ENCODE assay signal across 8 cellular contexts in genomic region chr12:6338536-6338935, GRCh38. TPM values are rescaled to one million over a fixed set of nuclear protein-coding genes. Genes with fewer than 3 reads are reported as not detected.
DNase-seq lines count a peak whose midpoint lies in the region; ATAC-seq and TF ChIP-seq lines count a peak whose summit lies in the region.
"Not testable (repeated sequence)": the region's sequence is repeated elsewhere in the genome, so short reads cannot be mapped to it uniquely, and the experiment has no call there.
"Had no signal": no experiment of that assay in that cellular context is flagged by ENCODE, and none has a peak within 500 bp of the region (broad histone marks: within the 10 kb centered on the region; RNA-seq: fewer than 3 reads in every experiment).

No MANE protein-coding gene starts in this region.

- in situ Hi-C loops in Panc1 (cut with HindIII; ENCODE audit: low pct_unique_long_range_greater_than_20kb, low sequenced_read_pairs) = not testable (repeated sequence)

- H3K4me1 ChIP-seq in CD4-positive, CD25-positive, alpha-beta regulatory T cell (ENCODE audit: control insufficient read depth, insufficient read depth, low read length, poor library complexity, severe bottlenecking) = peaks cover 73% of the 10 kb centered on the region
- H3K4me1 ChIP-seq in Panc1 (ENCODE audit: control insufficient read depth, insufficient read depth, low read length) (peaks cover 62% of the 10 kb centered on the region), heart right ventricle (peaks cover 45 to 87% (median 82%) of the 10 kb centered on the region in 9 donors), neutrophil (ENCODE audit: control insufficient read depth in 1 of 2, insufficient read depth in 1 of 2, low read depth in 1 of 2, low read length in 1 of 2) (peaks cover 71 to 87% of the 10 kb centered on the region in 2 experiments), testis (peaks cover 61% of the 10 kb centered on the region)

- ATAC-seq in CD4-positive, CD25-positive, alpha-beta regulatory T cell (ENCODE audit: low read depth in 2 of 2); Panc1; heart right ventricle: not testable (repeated sequence)

- BruUV-seq in Panc1 (replicated peaks; lab: Mats Ljungman, UMichigan) = not testable (repeated sequence)

- not testable (repeated sequence) for H3K27me3 Mint-ChIP-seq in CD4-positive, CD25-positive, alpha-beta regulatory T cell

- H3K27ac Mint-ChIP-seq in CD4-positive, CD25-positive, alpha-beta regulatory T cell = not testable (repeated sequence)

- CTCF ChIA-PET in Panc1 (lab: Charles Lee) = not testable (repeated sequence)

- TF ChIP-seq CTCF in Panc1 (IDR thresholded peaks at IDR 0.05); heart right ventricle (IDR thresholded peaks at IDR 0.05); neutrophil (IDR thresholded peaks at IDR 0.05); testis (IDR thresholded peaks at IDR 0.05): not testable (repeated sequence)

- peaks cover 15% of the 10 kb centered on the region for H3K36me3 ChIP-seq in CD4-positive, CD25-positive, alpha-beta regulatory T cell (ENCODE audit: control insufficient read depth, insufficient read depth, low read length)
- not testable (repeated sequence) for H3K36me3 ChIP-seq in Panc1 (ENCODE audit: control insufficient read depth, insufficient read depth, low read length); testis (ENCODE audit: low read depth, missing control alignments)
- H3K36me3 ChIP-seq in heart right ventricle = peaks cover 0 to 44% (median 7%) of the 10 kb centered on the region in 9 donors
- H3K36me3 ChIP-seq in neutrophil = peaks cover 45% of the 10 kb centered on the region

- peak overlapping the region; percentile 90 for H3K27ac ChIP-seq in CD4-positive, CD25-positive, alpha-beta regulatory T cell (ENCODE audit: insufficient read depth, low read length, poor library complexity, severe bottlenecking)
- H3K27ac ChIP-seq in Panc1 (ENCODE audit: low read length) (peak overlapping the region; percentile 99), cingulate gyrus (ENCODE audit: low read depth, low read length) (peak overlapping the region; percentile 47), heart right ventricle (peak overlapping the region in 9 of 10 donors; percentile 92 to 100 (median 98)), neutrophil (peak overlapping the region; percentile 97), testis (peak overlapping the region; percentile 93 to 94)

- H3K36me3 Mint-ChIP-seq in CD4-positive, CD25-positive, alpha-beta regulatory T cell = not testable (repeated sequence)

- not testable (repeated sequence) for H3K4me3 Mint-ChIP-seq in CD4-positive, CD25-positive, alpha-beta regulatory T cell

- H3K27me3 ChIP-seq in CD4-positive, CD25-positive, alpha-beta regulatory T cell (ENCODE audit: control insufficient read depth, insufficient read depth, low read length); Panc1 (ENCODE audit: control insufficient read depth, insufficient read depth, low read length); heart right ventricle; neutrophil; testis: not testable (repeated sequence)

- not testable (repeated sequence) for H3K9me3 ChIP-seq in CD4-positive, CD25-positive, alpha-beta regulatory T cell (ENCODE audit: control insufficient read depth in 2 of 2, low read length in 2 of 2); Panc1 (ENCODE audit: control insufficient read depth, insufficient read depth, low read depth, low read length); heart right ventricle; neutrophil; testis

- TF ChIP-seq POLR2A in testis (IDR thresholded peaks at IDR 0.05) = not testable (repeated sequence)

- POLR2A ChIA-PET in Panc1 (lab: Charles Lee) = not testable (repeated sequence)

- H3K4me1 Mint-ChIP-seq in CD4-positive, CD25-positive, alpha-beta regulatory T cell = peaks cover 4 to 52% (median 29%) of the 10 kb centered on the region in 4 donors

- H3K9me3 Mint-ChIP-seq in CD4-positive, CD25-positive, alpha-beta regulatory T cell = not testable (repeated sequence)

- not testable (repeated sequence) for DNase-seq in CD4-positive, CD25-positive, alpha-beta regulatory T cell; Panc1 (ENCODE audit: low read depth, low spot score); heart right ventricle; testis

- WGBS in heart right ventricle, 2 donors = 75 to 76% methylated on average over 8 of the region's 8 CpGs
- WGBS in testis, 2 donors = 71 to 84% methylated on average over 8 of the region's 8 CpGs

- intact Hi-C loops in Panc1 (cut with micrococcal nuclease; ENCODE audit: unreplicated experiment) (loop anchor here (5.0 kb wide), 1 partner anchor 34 kb away; no protein-coding TSS in a partner anchor), heart right ventricle (cut with DNase I) (loop anchor here in 5 of 10 donors (5.0 to 10.0 kb wide), 6 partner anchors 44 to 196 kb away; partner anchors contain the start of genes GAPDH (in 4 of the 5) and LTBR (in 4 of the 5)), testis (cut with DNase I; ENCODE audit: low total_unique reads) (loop anchor here (10.0 kb wide), 2 partner anchors 46 to 116 kb away; partner anchors contain the start of genes LTBR and TAPBPL)

- H3K4me3 ChIP-seq in CD4-positive, CD25-positive, alpha-beta regulatory T cell (ENCODE audit: low read depth, low read length) = peak overlapping the region; percentile 94
- H3K4me3 ChIP-seq in Panc1 (ENCODE audit: low read depth in 2 of 2, low read length in 2 of 2) (peak overlapping the region; percentile 71 to 94), heart right ventricle (peak overlapping the region in 8 of 10 donors; percentile 81 to 99 (median 96)), neutrophil (ENCODE audit: low read depth in 1 of 2, low read length in 1 of 2) (peak overlapping the region; percentile 88 to 94)
- not testable (repeated sequence) for H3K4me3 ChIP-seq in testis

RNA-seq across cellular contexts. Expression of gene TNFRSF1A, which starts 3.3 kb away (rescaled TPM):
- total RNA-seq in CD4-positive, CD25-positive, alpha-beta regulatory T cell = 38.5 TPM
- 10 to 100 TPM; 25.6 to 39.5 (median 31.0) TPM for polyA plus RNA-seq in CD4-positive, CD25-positive, alpha-beta regulatory T cell
- total RNA-seq in Panc1 (2021; ENCODE audit: unreplicated experiment) (108 TPM), heart right ventricle (100 to 1,000 TPM in 1 of 10 donors, 10 to 100 TPM in 9; 29.4 to 100 (median 39.2) TPM), testis (100 to 1,000 TPM in 1 of 2 donors, 10 to 100 TPM in 1; 94.6 to 106 TPM)
- polyA plus RNA-seq in Panc1 (2012; ENCODE audit: insufficient read length) = 115 TPM
- polyA plus RNA-seq in heart right ventricle (10 to 100 TPM; 34.4 to 75.7 TPM), testis (ENCODE audit: insufficient read depth, low read depth, low replicate concordance) (59.8 TPM)

RNA-seq across cellular contexts. Expression of gene PLEKHG6, which starts 28.1 kb away (rescaled TPM):
- total RNA-seq in CD4-positive, CD25-positive, alpha-beta regulatory T cell = not detected
- polyA plus RNA-seq in CD4-positive, CD25-positive, alpha-beta regulatory T cell = under 1 TPM in 3 of 4 donors, not detected in 1; 0.31 to 0.62 (median 0.37) TPM
- total RNA-seq in Panc1 (2021; ENCODE audit: unreplicated experiment) (1.1 TPM), heart right ventricle (1 to 10 TPM in 2 of 10 donors, under 1 TPM in 3, not detected in 5; 0.13 to 1.9 (median 0.81) TPM), testis (1 to 10 TPM in 1 of 2 donors, under 1 TPM in 1; 0.87 to 2.0 TPM)
- polyA plus RNA-seq in Panc1 (2012; ENCODE audit: insufficient read length) = 1.8 TPM
- polyA plus RNA-seq in heart right ventricle (1 to 10 TPM; 1.1 to 1.6 TPM), testis (ENCODE audit: insufficient read depth, low read depth, low replicate concordance) (2.2 TPM)
- total RNA-seq: T-helper 17 cell had no signal
- polyA plus RNA-seq: neural cell had no signal

RNA-seq across cellular contexts. Expression of gene SCNN1A, which starts 36.8 kb away (rescaled TPM):
- total RNA-seq in CD4-positive, CD25-positive, alpha-beta regulatory T cell = 0.86 TPM
- under 1 TPM; 0.09 to 0.60 (median 0.22) TPM for polyA plus RNA-seq in CD4-positive, CD25-positive, alpha-beta regulatory T cell
- total RNA-seq in Panc1 (2021; ENCODE audit: unreplicated experiment) (17.1 TPM), heart right ventricle (1 to 10 TPM in 1 of 10 donors, under 1 TPM in 5, not detected in 4; 0.17 to 1.1 (median 0.49) TPM), testis (10 to 100 TPM; 22.7 to 43.1 TPM)
- polyA plus RNA-seq in Panc1 (2012; ENCODE audit: insufficient read length) = 17.2 TPM
- polyA plus RNA-seq in heart right ventricle (under 1 TPM; 0.15 to 0.23 TPM), testis (ENCODE audit: insufficient read depth, low read depth, low replicate concordance) (14.6 TPM)
- polyA plus RNA-seq: neural cell had no signal

RNA-seq across cellular contexts. Expression of gene LTBR, which starts 45.4 kb away (rescaled TPM):
- not detected for total RNA-seq in CD4-positive, CD25-positive, alpha-beta regulatory T cell
- polyA plus RNA-seq in CD4-positive, CD25-positive, alpha-beta regulatory T cell = under 1 TPM in 1 of 4 donors, not detected in 3; 0.35 TPM
- total RNA-seq in Panc1 (2021; ENCODE audit: unreplicated experiment) = 3.1 TPM
- polyA plus RNA-seq in Panc1 (2012; ENCODE audit: insufficient read length) = 4.6 TPM
- total RNA-seq in heart right ventricle = 10 to 100 TPM; 14.1 to 49.1 (median 20.8) TPM
- polyA plus RNA-seq in heart right ventricle = 10 to 100 TPM; 37.5 to 38.3 TPM
- total RNA-seq in testis = 100 to 1,000 TPM in 1 of 2 donors, 10 to 100 TPM in 1; 81.3 to 112 TPM
- 36.6 TPM for polyA plus RNA-seq in testis (ENCODE audit: insufficient read depth, low read depth, low replicate concordance)
- polyA plus RNA-seq: neural cell had no signal

Comparison
In these comparisons a context has a peak if more than half of its experiments do, and no peak if none do; other contexts are left out.
1. H3K27ac ChIP-seq: peak in every context shown above with its lines; median percentile 99 in Panc1; 98 in heart right ventricle; 97 in neutrophil; 94 in testis; 90 in CD4-positive, CD25-positive, alpha-beta regulatory T cell; 47 in cingulate gyrus.